In the genomic region with DNA sequence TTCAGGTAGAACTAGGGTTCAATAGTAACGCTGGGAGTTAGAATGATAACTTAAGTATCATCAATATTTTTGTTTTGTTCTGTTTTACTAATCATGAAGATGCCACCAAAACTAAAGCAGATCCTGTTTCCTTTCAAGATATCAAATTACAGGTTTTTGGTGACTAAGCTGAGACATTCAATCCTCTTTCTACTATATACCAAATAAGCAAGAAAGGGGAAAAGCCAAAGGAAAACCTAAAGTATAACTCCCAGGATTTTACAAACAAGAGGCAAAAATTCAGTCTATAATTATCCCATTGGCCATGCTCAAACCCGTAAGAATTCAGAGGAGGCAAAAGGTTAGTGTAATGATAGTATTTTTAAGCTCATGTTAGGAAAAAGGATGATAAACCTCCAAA, we compare ENCODE assay signal across 17 cellular contexts.
"Had no signal": no experiment of that assay in that cellular context is flagged by ENCODE, and none has a peak within 500 bp of the region (broad histone marks: within the 10 kb centered on the region; RNA-seq: fewer than 3 reads in every experiment).

No MANE protein-coding gene starts in this region.

- H3K27me3 ChIP-seq: tibial artery, vagina had no signal

- H3K9me3 ChIP-seq: tibial artery, vagina had no signal

- FAIRE-seq: astrocyte, colon had no signal

- ATAC-seq: activated T-helper 17 cell treated with anti-CD3 and anti-CD28 coated beads, Interleukin-2, amount 50 U/mL, for 72 hours; esophagus mucosa had no signal

- H3K4me1 ChIP-seq: tibial artery, vagina had no signal

- H3K4me3 ChIP-seq: tibial artery, vagina had no signal

- H3K9me3 Mint-ChIP-seq: activated naive CD4-positive, alpha-beta T cell treated with anti-CD3 and anti-CD28 coated beads for 36 hours had no signal

- H3K4me3 Mint-ChIP-seq: activated naive CD4-positive, alpha-beta T cell treated with anti-CD3 and anti-CD28 coated beads for 36 hours; activated T-helper 17 cell treated with anti-CD3 and anti-CD28 coated beads, Interleukin-2, amount 50 U/mL, for 72 hours had no signal

- H3K27ac Mint-ChIP-seq: activated naive CD4-positive, alpha-beta T cell treated with anti-CD3 and anti-CD28 coated beads for 36 hours; activated T-helper 17 cell treated with anti-CD3 and anti-CD28 coated beads, Interleukin-2, amount 50 U/mL, for 72 hours had no signal

- DNase-seq: activated CD4-positive, alpha-beta T cell treated with anti-CD3 and anti-CD28 coated beads for 1 hour; activated CD4-positive, alpha-beta T cell treated with anti-CD3 and anti-CD28 coated beads, Interleukin-2, amount 50 U/mL, for 4 hours; activated naive CD4-positive, alpha-beta T cell treated with anti-CD3 and anti-CD28 coated beads for 36 hours; foreskin melanocyte; head of caudate nucleus; mesendoderm; stimulated activated CD4-positive, alpha-beta T cell treated with anti-CD3 and anti-CD28 coated beads, Interleukin-2, amount 100 ng/mL, for 48 hours; stimulated activated naive CD4-positive, alpha-beta T cell; T-helper 1 cell; T1000; tibial artery had no signal

- H3K36me3 ChIP-seq: tibial artery, vagina had no signal

- H3K4me1 Mint-ChIP-seq: activated T-helper 17 cell treated with anti-CD3 and anti-CD28 coated beads, Interleukin-2, amount 50 U/mL, for 72 hours had no signal

- H3K27ac ChIP-seq: tibial artery, vagina, VCaP had no signal
